Comparison of ENCODE assay signal across 8 cellular contexts in genomic region chr15:43777293-43777819, GRCh38. TPM values are rescaled to one million over a fixed set of nuclear protein-coding genes. Genes with fewer than 3 reads are reported as not detected.
DNase-seq lines count a peak whose midpoint lies in the region; ATAC-seq and TF ChIP-seq lines count a peak whose summit lies in the region.

No MANE protein-coding gene starts in this region.

- H3K36me3 ChIP-seq in HCT116 (ENCODE audit: control insufficient read depth in 1 of 2, insufficient read depth in 2 of 2, low read length in 2 of 2) (peaks cover 11 to 15% of the 10 kb centered on the region in 2 experiments; a peak in 3 of 4 replicates), left ventricle myocardium inferior (peaks cover 17% of the 10 kb centered on the region)

- peaks cover 9 to 31% of the 10 kb centered on the region in 2 experiments for H3K4me1 ChIP-seq in HCT116 (ENCODE audit: control insufficient read depth in 1 of 2, insufficient read depth in 2 of 2, low read length in 2 of 2)
- H3K4me1 ChIP-seq in left ventricle myocardium inferior: peaks cover 21% of the 10 kb centered on the region

- peak overlapping the region; percentile 86 for H3K9ac ChIP-seq in HCT116 (ENCODE audit: low read length)

- no peaks in the 10 kb centered on the region for H3K9me2 ChIP-seq in HCT116 (ENCODE audit: insufficient read depth)

- TF ChIP-seq CTCF in HCT116 (IDR thresholded peaks at IDR 0.05 in 2 of 3, conservative IDR thresholded peaks at IDR 0.05 in 1 of 3; ENCODE audit: borderline replicate concordance in 1 of 3, insufficient read depth in 1 of 3, low read depth in 2 of 3, low read length in 2 of 3) (peak; percentile 59 to 89 (median 60); a peak in 5 of 6 replicates), left ventricle myocardium inferior (IDR thresholded peaks at IDR 0.05; ENCODE audit: borderline replicate concordance) (peak; percentile 75)

- peak; percentile 76 for ATAC-seq in HCT116
- peak; percentile 89 for ATAC-seq in activated naive CD8-positive, alpha-beta T cell treated with anti-CD3 and anti-CD28 coated beads, Interleukin-2, amount 50 U/mL, for 24 hours

- CTCF ChIA-PET in HCT116 (lab: Charles Lee): interaction anchor here (0.7 to 2.3 kb wide), 13 partner anchors 9 to 447 kb away, joined by 3 to 12 read pairs (median 4); partner anchors contain the start of genes HYPK, PDIA3 and SERINC4

- RAD21 ChIA-PET in HCT116 (lab: Charles Lee; ENCODE audit: low non-redundant PET in 1 of 2, low total read pairs in 2 of 2, uncharacterized antibody in 2 of 2, unreplicated experiment in 2 of 2): no interaction called here

- peak overlapping the region; percentile 83 for H3K4me3 Mint-ChIP-seq in activated naive CD8-positive, alpha-beta T cell treated with anti-CD3 and anti-CD28 coated beads, Interleukin-2, amount 50 U/mL, for 24 hours

- no peaks in the 10 kb centered on the region for H3K27me3 Mint-ChIP-seq in activated naive CD8-positive, alpha-beta T cell treated with anti-CD3 and anti-CD28 coated beads, Interleukin-2, amount 50 U/mL, for 24 hours

- no peaks in the 10 kb centered on the region for H4K20me1 ChIP-seq in HCT116 (ENCODE audit: insufficient read depth)

- H3K9me3 ChIP-seq in HCT116 (ENCODE audit: control insufficient read depth in 1 of 2, insufficient read depth in 1 of 2, low read depth in 1 of 2, low read length in 2 of 2) (no peaks in the 10 kb centered on the region), left ventricle myocardium inferior (replicated peaks) (no peaks in the 10 kb centered on the region)

- peak overlapping the region; percentile 83 for H2AFZ ChIP-seq in HCT116 (ENCODE audit: low read depth, low read length, poor library complexity, severe bottlenecking)

- TSS peak; percentile 69 for BruUV-seq in HCT116 (replicated peaks; lab: Mats Ljungman, UMichigan)

- no peaks in the 10 kb centered on the region for H3K27me3 ChIP-seq in HCT116 (ENCODE audit: insufficient read depth, low read length)
- H3K27me3 ChIP-seq in left ventricle myocardium inferior (ENCODE audit: low read depth): no peaks in the 10 kb centered on the region

- H3K4me3 ChIP-seq in HCT116 (replicated peaks in 1 of 2; ENCODE audit: low read depth in 1 of 2, low read length in 2 of 2) (peak overlapping the region; percentile 90 to 98), left ventricle myocardium inferior (peak overlapping the region; percentile 81)

- peak overlapping the region; percentile 99 for H3K4me2 ChIP-seq in HCT116 (ENCODE audit: low read length)

- peak overlapping the region; percentile 65 for H3K27ac ChIP-seq in HCT116 (ENCODE audit: low read depth, low read length)
- peak overlapping the region; percentile 81 for H3K27ac ChIP-seq in left ventricle myocardium inferior (replicated peaks)

- POLR2A ChIA-PET in HCT116 (lab: Charles Lee): interaction anchor here (0.6 to 2.0 kb wide), 7 partner anchors 9 to 471 kb away, joined by 4 to 8 read pairs (median 5); partner anchors contain the start of genes HYPK, MFAP1, PDIA3 and SERF2

- H3K79me2 ChIP-seq in HCT116 (ENCODE audit: insufficient read depth, low read length): no peaks in the 10 kb centered on the region; the same call in 1 of the 2 replicates

- intact Hi-C loops in HCT116 (cut with micrococcal nuclease) (loop anchor here (10.0 kb wide), 1 partner anchor 333 kb away; no protein-coding TSS in a partner anchor), left ventricle myocardium inferior (cut with micrococcal nuclease) (no loop called here)

- H3K27ac Mint-ChIP-seq in activated naive CD8-positive, alpha-beta T cell treated with anti-CD3 and anti-CD28 coated beads, Interleukin-2, amount 50 U/mL, for 24 hours: peak overlapping the region; percentile 83

- TF ChIP-seq POLR2A in HCT116 (IDR thresholded peaks at IDR 0.05; ENCODE audit: borderline replicate concordance, extremely low read depth, insufficient read depth, insufficient read length): peak; percentile 7

- H3K9me3 Mint-ChIP-seq in activated naive CD8-positive, alpha-beta T cell treated with anti-CD3 and anti-CD28 coated beads, Interleukin-2, amount 50 U/mL, for 24 hours: no peaks in the 10 kb centered on the region

- no peak; the same call in none of the 2 replicates for TF ChIP-seq RAD21 in HCT116 (IDR thresholded peaks at IDR 0.05; ENCODE audit: low read depth)

- H3K4me1 Mint-ChIP-seq in activated naive CD8-positive, alpha-beta T cell treated with anti-CD3 and anti-CD28 coated beads, Interleukin-2, amount 50 U/mL, for 24 hours: peaks cover 33% of the 10 kb centered on the region

- H3K36me3 Mint-ChIP-seq in activated naive CD8-positive, alpha-beta T cell treated with anti-CD3 and anti-CD28 coated beads, Interleukin-2, amount 50 U/mL, for 24 hours (ENCODE audit: low read depth): peaks cover 12% of the 10 kb centered on the region

- peak; percentile 52 for DNase-seq in GF-D8 (lab: John Stamatoyannopoulos, UW)
- DNase-seq in HCT116 (ENCODE audit: low read depth, low spot score): peak; percentile 77
- DNase-seq in MV-4-11 (lab: John Stamatoyannopoulos, UW): peak; percentile 84
- peak; percentile 74 to 83 for DNase-seq in SW 1271 (lab: John Stamatoyannopoulos, UW)
- peak; percentile 90 for DNase-seq in activated naive CD8-positive, alpha-beta T cell treated with anti-CD3 and anti-CD28 coated beads, Interleukin-2, amount 50 U/mL, for 24 hours
- DNase-seq in left ventricle myocardium inferior: peak; percentile 77
- peak; percentile 91 for DNase-seq in retina
- DNase-seq in inferior parietal cortex (ENCODE audit: extremely low spot score): no peak

TF ChIP-seq in HCT116, 20 proteins besides CTCF, POLR2A, EP300 and RAD21:
- no peak for TF ChIP-seq ZBTB33 (IDR thresholded peaks at IDR 0.05; ENCODE audit: extremely low read depth, insufficient replicate concordance, low read length)
- peak; percentile 30; the same call in 1 of the 2 replicates for TF ChIP-seq POLR2AphosphoS5 (IDR thresholded peaks at IDR 0.05; ENCODE audit: low read depth, low read length)
- TF ChIP-seq ZFX (IDR thresholded peaks at IDR 0.05): no peak
- TF ChIP-seq ELF1 (IDR thresholded peaks at IDR 0.05; ENCODE audit: borderline replicate concordance, low read depth): no peak
- no peak for TF ChIP-seq SP1 (IDR thresholded peaks at IDR 0.05; ENCODE audit: low read depth)
- no peak for TF ChIP-seq SRF (IDR thresholded peaks at IDR 0.05; ENCODE audit: low read depth)
- TF ChIP-seq SIN3A (IDR thresholded peaks at IDR 0.05; ENCODE audit: low read depth): peak; percentile 16; the same call in 1 of the 2 replicates
- TF ChIP-seq EZH2 (IDR thresholded peaks at IDR 0.05): no peak
- TF ChIP-seq MAX (IDR thresholded peaks at IDR 0.05): peak; percentile 83
- peak; percentile 27 for TF ChIP-seq YY1 (IDR thresholded peaks at IDR 0.05; ENCODE audit: extremely low read depth, insufficient replicate concordance, low read depth, low read length)
TF ChIP-seq in HCT116: peak in this region for 4.

RNA-seq across cellular contexts. Expression of gene ELL3, which starts 0.6 kb away (rescaled TPM):
- total RNA-seq in HCT116 (2021; ENCODE audit: unreplicated experiment): 16.2 TPM
- polyA plus RNA-seq in HCT116 (2012): 13.3 and 17.0 TPM in 2 replicates
- total RNA-seq in left ventricle myocardium inferior: 0.82 TPM

RNA-seq across cellular contexts. Expression of gene SERF2, which starts 14.8 kb away (rescaled TPM):
- total RNA-seq in HCT116 (2021; ENCODE audit: unreplicated experiment) (656 TPM), left ventricle myocardium inferior (900 TPM)
- polyA plus RNA-seq in HCT116 (2012): 705 and 823 TPM in 2 replicates

RNA-seq across cellular contexts. Expression of gene SERINC4, which starts 22.7 kb away (rescaled TPM):
- 0.12 TPM for total RNA-seq in HCT116 (2021; ENCODE audit: unreplicated experiment)
- 0.10 TPM in 1 of 2 replicates, not detected in the other for polyA plus RNA-seq in HCT116 (2012)
- total RNA-seq in left ventricle myocardium inferior: 0.44 TPM

RNA-seq across cellular contexts. Expression of gene HYPK, which starts 23.0 kb away (rescaled TPM):
- total RNA-seq in HCT116 (2021; ENCODE audit: unreplicated experiment) (20.6 TPM), left ventricle myocardium inferior (17.9 TPM)
- 4.4 and 5.8 TPM in 2 replicates for polyA plus RNA-seq in HCT116 (2012)

RNA-seq across cellular contexts. Expression of gene PDIA3, which starts 31.1 kb away (rescaled TPM):
- 435 TPM for total RNA-seq in HCT116 (2021; ENCODE audit: unreplicated experiment)
- polyA plus RNA-seq in HCT116 (2012): 446 and 653 TPM in 2 replicates
- total RNA-seq in left ventricle myocardium inferior: 154 TPM
